Comparison of ENCODE assay signal across 1 cellular context in the genomic region with DNA sequence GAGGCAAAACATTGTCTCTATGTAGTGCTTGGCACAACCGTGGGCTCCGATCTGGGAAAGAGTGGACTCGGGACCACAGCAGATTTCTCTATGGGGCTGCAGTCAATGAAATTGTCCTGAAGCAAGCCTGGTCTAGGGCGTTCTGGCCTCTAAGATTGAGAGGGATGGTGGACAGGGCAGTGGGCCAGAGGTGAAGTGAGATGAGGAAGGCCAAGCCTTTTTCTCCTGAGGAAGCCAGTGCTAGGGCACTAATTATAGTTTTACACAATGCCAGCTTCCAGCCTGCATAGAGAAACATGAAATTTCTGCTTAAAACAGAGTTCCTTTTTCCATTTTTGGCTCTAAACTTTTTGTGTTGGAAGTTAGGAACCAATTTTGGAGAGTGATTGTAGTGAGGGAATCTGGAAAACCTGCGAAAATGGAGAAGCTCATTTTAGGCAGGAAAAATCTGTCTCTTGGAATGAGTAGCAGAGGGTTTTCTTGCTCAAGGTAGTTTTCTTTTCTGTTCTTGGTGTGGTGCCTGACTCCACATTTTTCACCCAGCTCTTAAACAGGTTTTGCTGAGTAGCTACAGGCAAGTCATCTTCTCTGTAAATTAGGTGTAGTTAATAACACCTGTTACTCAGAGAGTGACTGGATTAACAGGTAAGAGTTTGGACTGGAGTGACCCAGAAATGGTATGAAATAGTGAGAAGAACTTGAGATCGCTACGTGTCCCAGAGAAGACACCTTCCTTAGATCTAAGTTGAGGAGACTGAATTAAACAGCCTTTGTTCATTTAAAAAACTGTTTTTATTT.
TF ChIP-seq lines count a peak whose summit lies in the region.

No MANE protein-coding gene starts in this region.

TF ChIP-seq in GM23338, 12 proteins besides CTCF, POLR2A, EP300 and RAD21 (continued from another document):
- TF ChIP-seq, protein P1, sequence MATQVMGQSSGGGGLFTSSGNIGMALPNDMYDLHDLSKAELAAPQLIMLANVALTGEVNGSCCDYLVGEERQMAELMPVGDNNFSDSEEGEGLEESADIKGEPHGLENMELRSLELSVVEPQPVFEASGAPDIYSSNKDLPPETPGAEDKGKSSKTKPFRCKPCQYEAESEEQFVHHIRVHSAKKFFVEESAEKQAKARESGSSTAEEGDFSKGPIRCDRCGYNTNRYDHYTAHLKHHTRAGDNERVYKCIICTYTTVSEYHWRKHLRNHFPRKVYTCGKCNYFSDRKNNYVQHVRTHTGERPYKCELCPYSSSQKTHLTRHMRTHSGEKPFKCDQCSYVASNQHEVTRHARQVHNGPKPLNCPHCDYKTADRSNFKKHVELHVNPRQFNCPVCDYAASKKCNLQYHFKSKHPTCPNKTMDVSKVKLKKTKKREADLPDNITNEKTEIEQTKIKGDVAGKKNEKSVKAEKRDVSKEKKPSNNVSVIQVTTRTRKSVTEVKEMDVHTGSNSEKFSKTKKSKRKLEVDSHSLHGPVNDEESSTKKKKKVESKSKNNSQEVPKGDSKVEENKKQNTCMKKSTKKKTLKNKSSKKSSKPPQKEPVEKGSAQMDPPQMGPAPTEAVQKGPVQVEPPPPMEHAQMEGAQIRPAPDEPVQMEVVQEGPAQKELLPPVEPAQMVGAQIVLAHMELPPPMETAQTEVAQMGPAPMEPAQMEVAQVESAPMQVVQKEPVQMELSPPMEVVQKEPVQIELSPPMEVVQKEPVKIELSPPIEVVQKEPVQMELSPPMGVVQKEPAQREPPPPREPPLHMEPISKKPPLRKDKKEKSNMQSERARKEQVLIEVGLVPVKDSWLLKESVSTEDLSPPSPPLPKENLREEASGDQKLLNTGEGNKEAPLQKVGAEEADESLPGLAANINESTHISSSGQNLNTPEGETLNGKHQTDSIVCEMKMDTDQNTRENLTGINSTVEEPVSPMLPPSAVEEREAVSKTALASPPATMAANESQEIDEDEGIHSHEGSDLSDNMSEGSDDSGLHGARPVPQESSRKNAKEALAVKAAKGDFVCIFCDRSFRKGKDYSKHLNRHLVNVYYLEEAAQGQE (IDR thresholded peaks at IDR 0.05; ENCODE audit: unreplicated experiment) = no peak
- TF ChIP-seq CREB1 (CRISPR knock-in tag; IDR thresholded peaks at IDR 0.05; ENCODE audit: low read depth) = no peak
- no peak for TF ChIP-seq ZNF114 (CRISPR knock-in tag; IDR thresholded peaks at IDR 0.05)
- TF ChIP-seq JUNB (IDR thresholded peaks at IDR 0.05; ENCODE audit: unreplicated experiment) = no peak
- no peak for TF ChIP-seq EZH2 (IDR thresholded peaks at IDR 0.05; ENCODE audit: low read depth, unreplicated experiment)
- TF ChIP-seq POLR2AphosphoS5 (IDR thresholded peaks at IDR 0.05; ENCODE audit: low read depth) = no peak
- no peak for TF ChIP-seq EZH2phosphoT487 (IDR thresholded peaks at IDR 0.05; ENCODE audit: unreplicated experiment)
- TF ChIP-seq, protein P2, sequence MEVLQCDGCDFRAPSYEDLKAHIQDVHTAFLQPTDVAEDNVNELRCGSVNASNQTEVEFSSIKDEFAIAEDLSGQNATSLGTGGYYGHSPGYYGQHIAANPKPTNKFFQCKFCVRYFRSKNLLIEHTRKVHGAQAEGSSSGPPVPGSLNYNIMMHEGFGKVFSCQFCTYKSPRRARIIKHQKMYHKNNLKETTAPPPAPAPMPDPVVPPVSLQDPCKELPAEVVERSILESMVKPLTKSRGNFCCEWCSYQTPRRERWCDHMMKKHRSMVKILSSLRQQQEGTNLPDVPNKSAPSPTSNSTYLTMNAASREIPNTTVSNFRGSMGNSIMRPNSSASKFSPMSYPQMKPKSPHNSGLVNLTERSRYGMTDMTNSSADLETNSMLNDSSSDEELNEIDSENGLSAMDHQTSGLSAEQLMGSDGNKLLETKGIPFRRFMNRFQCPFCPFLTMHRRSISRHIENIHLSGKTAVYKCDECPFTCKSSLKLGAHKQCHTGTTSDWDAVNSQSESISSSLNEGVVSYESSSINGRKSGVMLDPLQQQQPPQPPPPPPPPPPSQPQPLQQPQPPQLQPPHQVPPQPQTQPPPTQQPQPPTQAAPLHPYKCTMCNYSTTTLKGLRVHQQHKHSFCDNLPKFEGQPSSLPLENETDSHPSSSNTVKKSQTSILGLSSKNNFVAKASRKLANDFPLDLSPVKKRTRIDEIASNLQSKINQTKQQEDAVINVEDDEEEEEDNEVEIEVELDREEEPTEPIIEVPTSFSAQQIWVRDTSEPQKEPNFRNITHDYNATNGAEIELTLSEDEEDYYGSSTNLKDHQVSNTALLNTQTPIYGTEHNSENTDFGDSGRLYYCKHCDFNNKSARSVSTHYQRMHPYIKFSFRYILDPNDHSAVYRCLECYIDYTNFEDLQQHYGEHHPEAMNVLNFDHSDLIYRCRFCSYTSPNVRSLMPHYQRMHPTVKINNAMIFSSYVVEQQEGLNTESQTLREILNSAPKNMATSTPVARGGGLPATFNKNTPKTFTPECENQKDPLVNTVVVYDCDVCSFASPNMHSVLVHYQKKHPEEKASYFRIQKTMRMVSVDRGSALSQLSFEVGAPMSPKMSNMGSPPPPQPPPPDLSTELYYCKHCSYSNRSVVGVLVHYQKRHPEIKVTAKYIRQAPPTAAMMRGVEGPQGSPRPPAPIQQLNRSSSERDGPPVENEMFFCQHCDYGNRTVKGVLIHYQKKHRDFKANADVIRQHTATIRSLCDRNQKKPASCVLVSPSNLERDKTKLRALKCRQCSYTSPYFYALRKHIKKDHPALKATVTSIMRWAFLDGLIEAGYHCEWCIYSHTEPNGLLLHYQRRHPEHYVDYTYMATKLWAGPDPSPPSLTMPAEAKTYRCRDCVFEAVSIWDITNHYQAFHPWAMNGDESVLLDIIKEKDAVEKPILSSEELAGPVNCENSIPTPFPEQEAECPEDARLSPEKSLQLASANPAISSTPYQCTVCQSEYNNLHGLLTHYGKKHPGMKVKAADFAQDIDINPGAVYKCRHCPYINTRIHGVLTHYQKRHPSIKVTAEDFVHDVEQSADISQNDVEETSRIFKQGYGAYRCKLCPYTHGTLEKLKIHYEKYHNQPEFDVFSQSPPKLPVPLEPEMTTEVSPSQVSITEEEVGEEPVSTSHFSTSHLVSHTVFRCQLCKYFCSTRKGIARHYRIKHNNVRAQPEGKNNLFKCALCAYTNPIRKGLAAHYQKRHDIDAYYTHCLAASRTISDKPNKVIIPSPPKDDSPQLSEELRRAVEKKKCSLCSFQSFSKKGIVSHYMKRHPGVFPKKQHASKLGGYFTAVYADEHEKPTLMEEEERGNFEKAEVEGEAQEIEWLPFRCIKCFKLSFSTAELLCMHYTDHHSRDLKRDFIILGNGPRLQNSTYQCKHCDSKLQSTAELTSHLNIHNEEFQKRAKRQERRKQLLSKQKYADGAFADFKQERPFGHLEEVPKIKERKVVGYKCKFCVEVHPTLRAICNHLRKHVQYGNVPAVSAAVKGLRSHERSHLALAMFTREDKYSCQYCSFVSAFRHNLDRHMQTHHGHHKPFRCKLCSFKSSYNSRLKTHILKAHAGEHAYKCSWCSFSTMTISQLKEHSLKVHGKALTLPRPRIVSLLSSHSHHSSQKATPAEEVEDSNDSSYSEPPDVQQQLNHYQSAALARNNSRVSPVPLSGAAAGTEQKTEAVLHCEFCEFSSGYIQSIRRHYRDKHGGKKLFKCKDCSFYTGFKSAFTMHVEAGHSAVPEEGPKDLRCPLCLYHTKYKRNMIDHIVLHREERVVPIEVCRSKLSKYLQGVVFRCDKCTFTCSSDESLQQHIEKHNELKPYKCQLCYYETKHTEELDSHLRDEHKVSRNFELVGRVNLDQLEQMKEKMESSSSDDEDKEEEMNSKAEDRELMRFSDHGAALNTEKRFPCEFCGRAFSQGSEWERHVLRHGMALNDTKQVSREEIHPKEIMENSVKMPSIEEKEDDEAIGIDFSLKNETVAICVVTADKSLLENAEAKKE (CRISPR knock-in tag; IDR thresholded peaks at IDR 0.05) = no peak
- TF ChIP-seq STAT1 (IDR thresholded peaks at IDR 0.05; ENCODE audit: unreplicated experiment) = no peak
